In genomic region chr9:128026255-128027165, GRCh38 we compare ENCODE assay signal across 8 cellular contexts. TPM values are rescaled to one million over a fixed set of nuclear protein-coding genes. Genes with fewer than 3 reads are reported as not detected.
A peak's percentile ranks its signal among the peaks of the same experiment; 100 is the strongest.
DNase-seq lines count a peak whose midpoint lies in the region; ATAC-seq and TF ChIP-seq lines count a peak whose summit lies in the region.

No MANE protein-coding gene starts in this region.

- BruUV-seq in Panc1 (replicated peaks; lab: Mats Ljungman, UMichigan), result no TSS peak
- BruUV-seq in PC-3 (replicated peaks; lab: Mats Ljungman, UMichigan), result no TSS peak

- no peaks in the 10 kb centered on the region for H3K9me2 ChIP-seq in PC-3 (replicated peaks; ENCODE audit: low read length)

- H3K9me3 ChIP-seq in Panc1 (ENCODE audit: control insufficient read depth, insufficient read depth, low read depth, low read length) (no peaks in the 10 kb centered on the region), PC-3 (ENCODE audit: low read length) (no peaks in the 10 kb centered on the region), psoas muscle (no peaks in the 10 kb centered on the region)

- H3K27ac Mint-ChIP-seq in naive thymus-derived CD8-positive, alpha-beta T cell, result peak overlapping the region; percentile 95 to 100 (median 99)
- no peak overlapping the region for H3K27ac Mint-ChIP-seq in endothelial cell (ENCODE audit: unreplicated experiment)

- POLR2A ChIA-PET in Panc1 (lab: Charles Lee), result interaction anchor here (0.8 to 1.2 kb wide), 2 partner anchors 24 to 40 kb away, joined by 6 to 11 read pairs; no protein-coding TSS in a partner anchor
- POLR2A ChIA-PET in naive thymus-derived CD8-positive, alpha-beta T cell (lab: Charles Lee), result interaction anchor here (0.8 to 27.8 kb wide), 19 partner anchors 8 to 414 kb away, joined by 3 to 1266 read pairs (median 5); partner anchors contain the start of genes CDK9, DPM2, EEIG1 and NAIF1
- POLR2A ChIA-PET in PC-3 (lab: Charles Lee; ENCODE audit: unreplicated experiment), result interaction anchor here (0.6 kb wide), 1 partner anchor 225 kb away, joined by 5 read pairs; no protein-coding TSS in a partner anchor

- H3K36me3 Mint-ChIP-seq in naive thymus-derived CD8-positive, alpha-beta T cell, result no peaks in the 10 kb centered on the region
- H3K36me3 Mint-ChIP-seq in endothelial cell (ENCODE audit: low read depth, unreplicated experiment), result no peaks in the 10 kb centered on the region

- peaks cover 38 to 92% (median 86%) of the 10 kb centered on the region in 4 donors for H3K4me1 Mint-ChIP-seq in naive thymus-derived CD8-positive, alpha-beta T cell
- H3K4me1 Mint-ChIP-seq in endothelial cell (ENCODE audit: unreplicated experiment), result peaks cover 10% of the 10 kb centered on the region

- H3K9ac ChIP-seq in PC-3 (ENCODE audit: low read length), result no peak overlapping the region

- CTCF ChIA-PET in Panc1 (lab: Charles Lee), result interaction anchor here (1.0 to 1.1 kb wide), 2 partner anchors 8 to 71 kb away, joined by 3 to 4 read pairs; no protein-coding TSS in a partner anchor
- CTCF ChIA-PET in PC-3 (lab: Charles Lee), result no interaction called here

- no peaks in the 10 kb centered on the region for H3F3A ChIP-seq in PC-3 (ENCODE audit: low read length, unreplicated experiment)

- H3K9me3 Mint-ChIP-seq in naive thymus-derived CD8-positive, alpha-beta T cell, result peaks cover 0 to 3% (median 0%) of the 10 kb centered on the region in 9 donors
- H3K9me3 Mint-ChIP-seq in endothelial cell (ENCODE audit: unreplicated experiment), result no peaks in the 10 kb centered on the region

- peak overlapping the region; percentile 85 for H3K27ac ChIP-seq in Panc1 (ENCODE audit: low read length)
- H3K27ac ChIP-seq in PC-3 (ENCODE audit: low read length), result no peak overlapping the region
- H3K27ac ChIP-seq in psoas muscle, result no peak overlapping the region

- no peak overlapping the region for H2AFZ ChIP-seq in PC-3 (ENCODE audit: low read length)

- DNase-seq in Panc1 (ENCODE audit: low read depth, low spot score) (no peak), PC-3 (no peak), endothelial cell (ENCODE audit: low spot score) (no peak), psoas muscle (no peak), NCI-H748 (lab: John Stamatoyannopoulos, UW; ENCODE audit: unreplicated experiment) (no peak)
- DNase-seq in activated T-helper 9 cell treated with anti-CD3 and anti-CD28 coated beads, Interleukin-2, amount 50 U/mL, for 16 hours (ENCODE audit: low read depth), result peak; percentile 63
- peak; percentile 60 to 94 (median 86) for DNase-seq in naive thymus-derived CD8-positive, alpha-beta T cell

- H4K20me1 ChIP-seq in PC-3 (ENCODE audit: low read length), result no peaks in the 10 kb centered on the region

- TF ChIP-seq CTCF in Panc1 (IDR thresholded peaks at IDR 0.05) (no peak), PC-3 (conservative IDR thresholded peaks at IDR 0.05; ENCODE audit: low read depth, low read length) (no peak), endothelial cell (IDR thresholded peaks at IDR 0.05; ENCODE audit: unreplicated experiment) (no peak), psoas muscle (IDR thresholded peaks at IDR 0.05) (no peak)

- ATAC-seq in GM19452 (IDR thresholded peaks at IDR 0.05; ENCODE audit: unreplicated experiment) (peak; percentile 54), Panc1 (peak; percentile 61), PC-3 (no peak), psoas muscle (no peak)
- peak; percentile 66 to 81 for ATAC-seq in naive thymus-derived CD8-positive, alpha-beta T cell

- H3K27me3 ChIP-seq in Panc1 (ENCODE audit: control insufficient read depth, insufficient read depth, low read length) (no peaks in the 10 kb centered on the region), PC-3 (ENCODE audit: low read length) (no peaks in the 10 kb centered on the region), psoas muscle (ENCODE audit: insufficient read depth in 3 of 3, low read length in 2 of 3) (no peaks in the 10 kb centered on the region)

- no peak overlapping the region for H3K4me3 ChIP-seq in Panc1 (ENCODE audit: low read depth in 2 of 2, low read length in 2 of 2)
- H3K4me3 ChIP-seq in PC-3 (ENCODE audit: low read length), result no peak overlapping the region
- no peak overlapping the region for H3K4me3 ChIP-seq in psoas muscle

- H3K4me1 ChIP-seq in Panc1 (ENCODE audit: control insufficient read depth, insufficient read depth, low read length) (peaks cover 46% of the 10 kb centered on the region), PC-3 (ENCODE audit: insufficient read depth, low read length) (peaks cover 4% of the 10 kb centered on the region; the same call in 1 of the 2 replicates), psoas muscle (no peaks in the 10 kb centered on the region)

- no peaks in the 10 kb centered on the region for H3K36me3 ChIP-seq in Panc1 (ENCODE audit: control insufficient read depth, insufficient read depth, low read length)
- no peaks in the 10 kb centered on the region for H3K36me3 ChIP-seq in PC-3 (ENCODE audit: low read depth, low read length)
- H3K36me3 ChIP-seq in psoas muscle (ENCODE audit: insufficient read depth in 1 of 2, low read depth in 1 of 2), result no peaks in the 10 kb centered on the region

- H3K79me2 ChIP-seq in PC-3 (ENCODE audit: low read length), result no peaks in the 10 kb centered on the region

- 83 to 85% (median 84%) methylated on average over 19 of the region's 19 CpGs for WGBS in psoas muscle, 3 donors

- peak overlapping the region; percentile 72 to 89 (median 84) for H3K4me3 Mint-ChIP-seq in naive thymus-derived CD8-positive, alpha-beta T cell
- no peak overlapping the region for H3K4me3 Mint-ChIP-seq in endothelial cell (ENCODE audit: unreplicated experiment)

- in situ Hi-C loops in Panc1 (cut with HindIII; ENCODE audit: low pct_unique_long_range_greater_than_20kb, low sequenced_read_pairs), result no loop called here

- intact Hi-C loops in Panc1 (cut with micrococcal nuclease; ENCODE audit: unreplicated experiment), result loop anchor here (5.0 kb wide), 1 partner anchor 54 kb away; no protein-coding TSS in a partner anchor
- intact Hi-C loops in PC-3 (cut with micrococcal nuclease), result no loop called here
- intact Hi-C loops in psoas muscle (cut with DNase I), result loop anchor here in 1 of 2 donors (5.0 kb wide), 1 partner anchor 34 kb away; no protein-coding TSS in a partner anchor

- H3K4me2 ChIP-seq in PC-3 (ENCODE audit: low read length), result no peak overlapping the region

- no peaks in the 10 kb centered on the region for H3K27me3 Mint-ChIP-seq in naive thymus-derived CD8-positive, alpha-beta T cell
- H3K27me3 Mint-ChIP-seq in endothelial cell (ENCODE audit: unreplicated experiment), result no peaks in the 10 kb centered on the region

RNA-seq across cellular contexts. Expression of gene NAIF1, which starts 40.6 kb away (rescaled TPM):
- total RNA-seq in Panc1 (2021; ENCODE audit: unreplicated experiment) (14.6 TPM), PC-3 (2014; rRNA removed) (8.4 and 11.1 TPM in 2 replicates), endothelial cell (ENCODE audit: unreplicated experiment) (9.9 TPM), psoas muscle (1 to 10 TPM; 5.9 to 8.7 (median 6.1) TPM)
- 19.1 TPM for polyA plus RNA-seq in Panc1 (2012; ENCODE audit: insufficient read length)
- 10 to 100 TPM; 14.3 to 18.3 TPM for total RNA-seq in naive thymus-derived CD8-positive, alpha-beta T cell
- 10 to 100 TPM; 10.1 to 13.3 (median 11.3) TPM for polyA plus RNA-seq in naive thymus-derived CD8-positive, alpha-beta T cell
- 1 to 10 TPM; 4.2 to 8.0 (median 7.8) TPM for polyA plus RNA-seq in psoas muscle

RNA-seq across cellular contexts. Expression of gene SLC25A25, which starts 41.5 kb away (rescaled TPM):
- 10.7 TPM for total RNA-seq in Panc1 (2021; ENCODE audit: unreplicated experiment)
- polyA plus RNA-seq in Panc1 (2012; ENCODE audit: insufficient read length), result 6.8 TPM
- total RNA-seq in naive thymus-derived CD8-positive, alpha-beta T cell, result 10 to 100 TPM; 18.6 to 18.9 TPM
- polyA plus RNA-seq in naive thymus-derived CD8-positive, alpha-beta T cell, result 10 to 100 TPM; 12.1 to 17.8 (median 13.8) TPM
- total RNA-seq in PC-3 (2014; rRNA removed), result 25.2 and 37.0 TPM in 2 replicates
- total RNA-seq in endothelial cell (ENCODE audit: unreplicated experiment), result 8.5 TPM
- 10 to 100 TPM in 2 of 4 donors, 1 to 10 TPM in 2; 3.6 to 50.3 (median 20.5) TPM for total RNA-seq in psoas muscle
- polyA plus RNA-seq in psoas muscle, result 10 to 100 TPM in 2 of 3 donors, 1 to 10 TPM in 1; 9.3 to 12.5 (median 10.6) TPM

RNA-seq across cellular contexts. Expression of gene EEIG1, which starts 45.7 kb away (rescaled TPM):
- total RNA-seq in Panc1 (2021; ENCODE audit: unreplicated experiment), result 361 TPM
- polyA plus RNA-seq in Panc1 (2012; ENCODE audit: insufficient read length), result 215 TPM
- total RNA-seq in naive thymus-derived CD8-positive, alpha-beta T cell, result 100 to 1,000 TPM; 564 to 631 TPM
- polyA plus RNA-seq in naive thymus-derived CD8-positive, alpha-beta T cell, result 100 to 1,000 TPM; 134 to 318 (median 149) TPM
- 10.8 and 26.1 TPM in 2 replicates for total RNA-seq in PC-3 (2014; rRNA removed)
- 27.3 TPM for total RNA-seq in endothelial cell (ENCODE audit: unreplicated experiment)
- 10 to 100 TPM in 1 of 4 donors, 1 to 10 TPM in 3; 3.6 to 11.4 (median 8.3) TPM for total RNA-seq in psoas muscle
- polyA plus RNA-seq in psoas muscle, result 1 to 10 TPM; 3.6 to 6.1 (median 5.1) TPM

Comparison
In these comparisons a context has a peak if more than half of its experiments do, and no peak if none do; other contexts are left out.
1. ATAC-seq: peak in GM19452 (single experiment), Panc1 (single experiment) and naive thymus-derived CD8-positive, alpha-beta T cell (2 of 2); none in PC-3 (single experiment) and psoas muscle (0 of 4).
2. DNase-seq: peak in activated T-helper 9 cell treated with anti-CD3 and anti-CD28 coated beads, Interleukin-2, amount 50 U/mL, for 16 hours (single experiment) and naive thymus-derived CD8-positive, alpha-beta T cell (10 of 10); none in Panc1 (single experiment), PC-3 (single experiment), endothelial cell (single experiment), psoas muscle (0 of 2) and NCI-H748 (single experiment).
3. RNA of gene EEIG1, which starts 45.7 kb away (total RNA-seq): 564 to 631 TPM in naive thymus-derived CD8-positive, alpha-beta T cell and 361 TPM in Panc1 (single experiment); 27.3 TPM in endothelial cell (single experiment), 10.8 to 26.1 TPM in PC-3 and 3.6 to 11.4 TPM in psoas muscle; every median in the first group is over 10 times any median in the second.